16 cellular contexts compared by ENCODE assay signal in the genomic region with DNA sequence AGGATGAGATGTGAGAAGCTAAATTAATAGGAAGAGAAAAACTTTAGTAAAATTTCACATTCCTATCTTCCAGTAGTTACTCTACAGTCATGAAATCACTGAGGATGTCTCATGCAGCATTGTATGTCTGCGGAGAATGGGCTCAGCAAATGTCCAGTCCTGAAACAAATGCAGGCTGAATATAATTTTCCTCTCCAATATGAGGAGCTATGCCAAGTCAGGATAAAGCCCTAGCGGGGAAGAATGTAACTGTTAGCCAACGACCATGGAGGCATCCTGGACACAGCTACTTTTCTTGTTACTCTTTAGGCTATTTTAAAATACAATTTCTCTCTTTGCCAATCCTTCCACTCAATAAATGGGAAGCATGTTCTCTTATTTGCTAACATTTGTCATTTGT.
"Had no signal": no experiment of that assay in that cellular context is flagged by ENCODE, and none has a peak within 500 bp of the region (broad histone marks: within the 10 kb centered on the region; RNA-seq: fewer than 3 reads in every experiment).

No MANE protein-coding gene starts in this region.

- H3K4me1 ChIP-seq: breast epithelium, gastroesophageal sphincter, heart right ventricle, lower lobe of right lung, sigmoid colon, stomach had no signal

- H3K27me3 ChIP-seq: breast epithelium, gastroesophageal sphincter, heart right ventricle, sigmoid colon, stomach had no signal

- DNase-seq: activated CD4-positive, alpha-beta T cell treated with anti-CD3 and anti-CD28 coated beads, Interleukin-2, amount 50 U/mL, for 1 hour; activated CD8-positive, alpha-beta memory T cell treated with anti-CD3 and anti-CD28 coated beads for 24 hours; activated naive CD8-positive, alpha-beta T cell treated with anti-CD3 and anti-CD28 coated beads, Interleukin-2, amount 10 ng/mL, durations not matched to agents 7 days and 5 days; cerebellar nuclear complex; effector memory CD8-positive, alpha-beta T cell; heart right ventricle; left cardiac atrium; lower lobe of right lung; sigmoid colon; stimulated activated CD4-positive, alpha-beta T cell treated with anti-CD3 and anti-CD28 coated beads, Interleukin-2, amount 100 ng/mL, for 24 hours; stomach; T-helper 9 cell had no signal

- H3K4me3 ChIP-seq: breast epithelium, gastroesophageal sphincter, heart right ventricle, lower lobe of right lung, sigmoid colon, stomach, thoracic aorta had no signal

- ATAC-seq: activated CD4-positive, CD25-positive, alpha-beta regulatory T cell treated with anti-CD3 and anti-CD28 coated beads, Interleukin-2, amount 50 U/mL, for 24 hours; effector memory CD8-positive, alpha-beta T cell; gastroesophageal sphincter; heart right ventricle; left cardiac atrium; lower lobe of right lung had no signal

- H3K27ac ChIP-seq: breast epithelium, gastroesophageal sphincter, heart right ventricle, lower lobe of right lung, sigmoid colon, stomach, thoracic aorta had no signal

- H3K36me3 ChIP-seq: breast epithelium, gastroesophageal sphincter, heart right ventricle, lower lobe of right lung, sigmoid colon, stomach, thoracic aorta had no signal

- H3K9me3 ChIP-seq: breast epithelium, gastroesophageal sphincter, heart right ventricle, lower lobe of right lung, sigmoid colon, stomach, thoracic aorta had no signal
